In genomic region chr5:126846756-126847155, GRCh38 we compare ENCODE assay signal across 12 cellular contexts.
DNase-seq lines count a peak whose midpoint lies in the region; ATAC-seq, FAIRE-seq and TF ChIP-seq lines count a peak whose summit lies in the region.
"Had no signal": no experiment of that assay in that cellular context is flagged by ENCODE, and none has a peak within 500 bp of the region (broad histone marks: within the 10 kb centered on the region; RNA-seq: fewer than 3 reads in every experiment).

No MANE protein-coding gene starts in this region.

- DNase-seq in heart right ventricle (no peak), Right ventricle myocardium inferior (ENCODE audit: missing footprints) (no peak), K562 (ENCODE audit: extremely low read depth in 1 of 4, low spot score in 3 of 4) (peak in 1 of 4 experiments; percentile 16), tibial nerve (ENCODE audit: low spot score in 2 of 2) (no peak), T-helper 1 cell (no peak), NCI-H510A treated with DMSO at 0.1 percent for 48 hours (lab: John Stamatoyannopoulos, UW) (no peak), MG63 (no peak)
- DNase-seq: activated gamma-delta T cell; NCI-H1417 treated with DMSO at 0.1 percent for 48 hours; stimulated activated CD4-positive, alpha-beta T cell treated with anti-CD3 and anti-CD28 coated beads, Interleukin-1b, Interleukin-23, amount 100 ng/mL, for 48 hours had no signal

- no peaks in the 10 kb centered on the region for H4K20me1 ChIP-seq in K562 (replicated peaks; ENCODE audit: control insufficient read depth, insufficient read depth, low read length)

- CTCF ChIA-PET in K562 (lab: Yijun Ruan, JAX; ENCODE audit: low intra/inter-chr PET ratio) = no interaction called here

- 81 to 85% methylated on average over 3 of the region's 3 CpGs for WGBS in heart right ventricle, 2 donors
- 69% methylated on average over 3 of the region's 3 CpGs for WGBS in K562 (ENCODE audit: insufficient coverage, low coverage, missing lambda C conversion rate)
- 37 to 43% methylated on average over 3 of the region's 3 CpGs for WGBS in tibial nerve, 2 donors

- H3K4me3 ChIP-seq in heart right ventricle (no peak overlapping the region), K562 (no peak overlapping the region), muscle layer of colon (ENCODE audit: low read depth in 1 of 2, low read length in 2 of 2) (no peak overlapping the region), tibial nerve (no peak overlapping the region), MG63 (no peak overlapping the region)

- H3K4me1 ChIP-seq in heart right ventricle = peaks cover 2 to 61% (median 43%) of the 10 kb centered on the region in 9 donors
- peaks cover 13 to 31% of the 10 kb centered on the region in 2 experiments; a peak in 4 of 5 replicates for H3K4me1 ChIP-seq in K562 (replicated peaks in 1 of 2; ENCODE audit: control insufficient read depth in 2 of 2, insufficient read depth in 2 of 2, low read length in 2 of 2)
- peaks cover 9% of the 10 kb centered on the region for H3K4me1 ChIP-seq in muscle layer of colon (ENCODE audit: insufficient read depth, low read length)
- peaks cover 0 to 44% (median 21%) of the 10 kb centered on the region in 4 donors for H3K4me1 ChIP-seq in tibial nerve

- H3K9ac ChIP-seq in K562 (ENCODE audit: insufficient read depth in 1 of 2, low read depth in 2 of 2, low read length in 2 of 2) = no peak overlapping the region
- no peak overlapping the region for H3K9ac ChIP-seq in muscle layer of colon (ENCODE audit: low read length)

- H3K27me3 ChIP-seq in heart right ventricle (no peaks in the 10 kb centered on the region), K562 (ENCODE audit: control insufficient read depth in 2 of 2, insufficient read depth in 2 of 2, low read length in 2 of 2) (no peaks in the 10 kb centered on the region), muscle layer of colon (ENCODE audit: control insufficient read depth in 1 of 2, insufficient read depth in 2 of 2, low read length in 2 of 2) (no peaks in the 10 kb centered on the region), tibial nerve (no peaks in the 10 kb centered on the region), MG63 (no peaks in the 10 kb centered on the region)

- no peak for TF ChIP-seq POLR2A in K562 (conservative IDR thresholded peaks at IDR 0.05)
- TF ChIP-seq POLR2A in tibial nerve (IDR thresholded peaks at IDR 0.05) = no peak

- in situ Hi-C loops in K562 (cut with MboI) = no loop called here

- TF ChIP-seq RAD21 in K562 (CRISPR knock-in tag; conservative IDR thresholded peaks at IDR 0.05 in 1 of 2, IDR thresholded peaks at IDR 0.05 in 1 of 2) = no peak

- no peak overlapping the region; the same call in 1 of the 2 replicates for H3K4me2 ChIP-seq in K562 (ENCODE audit: insufficient read depth, low read length)

- TF ChIP-seq EP300 in K562 (IDR thresholded peaks at IDR 0.05; ENCODE audit: low read length) = no peak
- TF ChIP-seq EP300 in tibial nerve (IDR thresholded peaks at IDR 0.05) = no peak

- FAIRE-seq in K562 (lab: Jason Lieb, UNC) = peak; percentile 40
- FAIRE-seq: GM18507 had no signal

- peak overlapping the region in 6 of 10 donors; percentile 14 to 70 (median 60) for H3K27ac ChIP-seq in heart right ventricle
- H3K27ac ChIP-seq in K562 (ENCODE audit: extremely low read depth, low read depth, low read length) = no peak overlapping the region
- peak overlapping the region; percentile 24 for H3K27ac ChIP-seq in muscle layer of colon (ENCODE audit: low read depth, low read length)
- H3K27ac ChIP-seq in tibial nerve = peak overlapping the region in 3 of 4 donors; percentile 24 to 89 (median 84)

- no peaks in the 10 kb centered on the region for H3K79me2 ChIP-seq in K562 (ENCODE audit: control insufficient read depth, insufficient read depth, low read length)

- TF ChIP-seq CTCF in heart right ventricle (IDR thresholded peaks at IDR 0.05) (no peak), K562 (IDR thresholded peaks at IDR 0.05 in 2 of 3, conservative IDR thresholded peaks at IDR 0.05 in 1 of 3; ENCODE audit: insufficient read depth in 2 of 3, low read depth in 1 of 3, low read length in 3 of 3) (no peak), tibial nerve (IDR thresholded peaks at IDR 0.05) (no peak)

- H2AFZ ChIP-seq in K562 (ENCODE audit: low read depth, low read length) = no peak overlapping the region

- H3K9me1 ChIP-seq in K562 (ENCODE audit: control insufficient read depth, insufficient read depth, low read length) = peaks cover 6% of the 10 kb centered on the region

- BruUV-seq in K562 (replicated peaks; lab: Mats Ljungman, UMichigan) = no TSS peak

- POLR2A ChIA-PET in K562 (lab: Yijun Ruan, JAX) = no interaction called here

- H3K9me3 ChIP-seq in heart right ventricle = no peaks in the 10 kb centered on the region
- H3K9me3 ChIP-seq in K562 (replicated peaks; ENCODE audit: control insufficient read depth, insufficient read depth, low read depth, low read length) = no peaks in the 10 kb centered on the region
- H3K9me3 ChIP-seq in muscle layer of colon (ENCODE audit: low read length) = no peaks in the 10 kb centered on the region
- no peaks in the 10 kb centered on the region for H3K9me3 ChIP-seq in tibial nerve
- H3K9me3 ChIP-seq in MG63 = no peaks in the 10 kb centered on the region

- intact Hi-C loops in heart right ventricle (cut with DNase I) = loop anchor here in 2 of 10 donors (5.0 kb wide), 2 partner anchors 186 to 191 kb away; partner anchors contain the start of gene MARCHF3 (in 1 of the 2)
- intact Hi-C loops in Right ventricle myocardium inferior (cut with DNase I) = loop anchor here (5.0 kb wide), 1 partner anchor 186 kb away; the partner anchor contains the start of gene MARCHF3
- intact Hi-C loops in K562 (cut with micrococcal nuclease) = loop anchor here (5.0 kb wide), 4 partner anchors 126 to 466 kb away; no protein-coding TSS in a partner anchor

- ATAC-seq in heart right ventricle (peak in 1 of 8 donors; percentile 35), Right ventricle myocardium inferior (no peak), K562 (peak; percentile 55)

- H3K36me3 ChIP-seq in heart right ventricle = no peaks in the 10 kb centered on the region
- H3K36me3 ChIP-seq in K562 (ENCODE audit: control insufficient read depth, insufficient read depth, low read length) = no peaks in the 10 kb centered on the region
- no peaks in the 10 kb centered on the region for H3K36me3 ChIP-seq in muscle layer of colon (ENCODE audit: insufficient read depth, low read length)
- no peaks in the 10 kb centered on the region for H3K36me3 ChIP-seq in tibial nerve
- H3K36me3 ChIP-seq in MG63 = peaks cover 5% of the 10 kb centered on the region; the same call in 1 of the 2 replicates

TF ChIP-seq in K562, 482 proteins besides CTCF, POLR2A, EP300 and RAD21:
- TF ChIP-seq ZBTB2 (IDR thresholded peaks at IDR 0.05) (no peak), ZNF316 (IDR thresholded peaks at IDR 0.05) (no peak), PTRF (tag; IDR thresholded peaks at IDR 0.05) (no peak), HDAC2 (IDR thresholded peaks at IDR 0.05) (no peak), MED1 (CRISPR knock-in tag; IDR thresholded peaks at IDR 0.05; ENCODE audit: borderline replicate concordance) (no peak)
